In the genomic region with DNA sequence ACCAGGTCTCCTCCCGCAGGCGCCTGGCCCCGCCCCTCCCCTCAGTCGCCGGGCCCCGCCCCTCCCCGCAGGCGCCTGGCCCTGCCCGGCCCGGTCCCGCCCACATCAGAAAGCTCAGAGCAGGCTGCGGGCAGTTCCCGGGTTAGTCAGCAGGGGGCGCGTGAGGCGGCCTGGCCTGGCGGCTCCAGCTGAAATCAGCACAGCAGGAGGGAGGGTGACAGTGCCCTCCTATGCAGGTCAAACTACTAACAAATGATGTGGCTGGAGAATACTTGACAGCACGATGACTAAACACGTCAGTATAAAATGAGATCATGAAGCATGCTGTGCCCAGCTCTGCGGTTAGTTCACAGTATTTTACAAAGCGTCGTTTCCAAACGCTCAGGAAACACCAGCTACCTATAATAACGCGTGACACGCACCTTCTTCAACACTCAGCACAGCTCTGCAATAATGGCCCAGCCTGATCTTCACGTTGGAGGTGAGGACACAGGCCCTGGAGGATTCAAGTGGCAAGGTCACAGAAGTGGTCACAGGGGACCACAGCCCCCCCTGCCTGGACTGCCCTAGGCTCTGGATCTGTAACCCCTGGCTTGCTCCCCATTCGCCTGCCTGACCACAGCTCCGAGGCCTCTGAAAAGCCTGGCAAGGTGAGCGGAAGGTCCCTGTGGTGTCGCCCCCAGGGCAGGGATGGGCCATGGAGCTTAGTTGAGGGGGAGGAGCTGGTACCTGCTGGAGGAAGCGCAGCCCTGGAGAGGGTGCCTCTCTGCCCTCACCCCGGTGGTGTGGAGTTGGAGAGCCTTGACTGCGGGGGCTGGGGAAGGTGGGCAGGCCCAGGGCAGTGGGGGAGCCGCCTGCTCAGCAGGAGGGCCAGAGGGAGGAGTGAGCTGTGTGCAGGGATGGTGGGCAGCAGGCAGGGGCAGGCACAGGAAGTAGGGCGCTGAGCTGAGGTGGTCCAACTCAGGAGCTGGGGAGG, we compare ENCODE assay signal across 1 cellular context.
TF ChIP-seq lines count a peak whose summit lies in the region.

No MANE protein-coding gene starts in this region.

TF ChIP-seq in HepG2, 621 proteins besides CTCF, POLR2A, EP300 and RAD21 (continued from another document):
- TF ChIP-seq, protein P1, sequence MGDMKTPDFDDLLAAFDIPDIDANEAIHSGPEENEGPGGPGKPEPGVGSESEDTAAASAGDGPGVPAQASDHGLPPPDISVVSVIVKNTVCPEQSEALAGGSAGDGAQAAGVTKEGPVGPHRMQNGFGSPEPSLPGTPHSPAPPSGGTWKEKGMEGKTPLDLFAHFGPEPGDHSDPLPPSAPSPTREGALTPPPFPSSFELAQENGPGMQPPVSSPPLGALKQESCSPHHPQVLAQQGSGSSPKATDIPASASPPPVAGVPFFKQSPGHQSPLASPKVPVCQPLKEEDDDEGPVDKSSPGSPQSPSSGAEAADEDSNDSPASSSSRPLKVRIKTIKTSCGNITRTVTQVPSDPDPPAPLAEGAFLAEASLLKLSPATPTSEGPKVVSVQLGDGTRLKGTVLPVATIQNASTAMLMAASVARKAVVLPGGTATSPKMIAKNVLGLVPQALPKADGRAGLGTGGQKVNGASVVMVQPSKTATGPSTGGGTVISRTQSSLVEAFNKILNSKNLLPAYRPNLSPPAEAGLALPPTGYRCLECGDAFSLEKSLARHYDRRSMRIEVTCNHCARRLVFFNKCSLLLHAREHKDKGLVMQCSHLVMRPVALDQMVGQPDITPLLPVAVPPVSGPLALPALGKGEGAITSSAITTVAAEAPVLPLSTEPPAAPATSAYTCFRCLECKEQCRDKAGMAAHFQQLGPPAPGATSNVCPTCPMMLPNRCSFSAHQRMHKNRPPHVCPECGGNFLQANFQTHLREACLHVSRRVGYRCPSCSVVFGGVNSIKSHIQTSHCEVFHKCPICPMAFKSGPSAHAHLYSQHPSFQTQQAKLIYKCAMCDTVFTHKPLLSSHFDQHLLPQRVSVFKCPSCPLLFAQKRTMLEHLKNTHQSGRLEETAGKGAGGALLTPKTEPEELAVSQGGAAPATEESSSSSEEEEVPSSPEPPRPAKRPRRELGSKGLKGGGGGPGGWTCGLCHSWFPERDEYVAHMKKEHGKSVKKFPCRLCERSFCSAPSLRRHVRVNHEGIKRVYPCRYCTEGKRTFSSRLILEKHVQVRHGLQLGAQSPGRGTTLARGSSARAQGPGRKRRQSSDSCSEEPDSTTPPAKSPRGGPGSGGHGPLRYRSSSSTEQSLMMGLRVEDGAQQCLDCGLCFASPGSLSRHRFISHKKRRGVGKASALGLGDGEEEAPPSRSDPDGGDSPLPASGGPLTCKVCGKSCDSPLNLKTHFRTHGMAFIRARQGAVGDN (CRISPR knock-in tag; IDR thresholded peaks at IDR 0.05), result peak; percentile 44; the same call in 1 of the 2 replicates
- TF ChIP-seq ZBTB21 (CRISPR knock-in tag; IDR thresholded peaks at IDR 0.05), result peak; percentile 54; the same call in 1 of the 2 replicates
- no peak for TF ChIP-seq GTF2F1 (IDR thresholded peaks at IDR 0.05; ENCODE audit: low read length)
- TF ChIP-seq XRCC5 (optimal IDR thresholded peaks at IDR 0.05; ENCODE audit: low read length), result peak; percentile 52
- TF ChIP-seq SP1 (IDR thresholded peaks at IDR 0.05), result no peak
- TF ChIP-seq SP1 (CRISPR knock-in tag; IDR thresholded peaks at IDR 0.05), result peak; percentile 40; the same call in 1 of the 2 replicates
- peak in 1 of 2 experiments; percentile 54; a peak in 1 of 4 replicates for TF ChIP-seq HMGXB4 (CRISPR knock-in tag; IDR thresholded peaks at IDR 0.05; ENCODE audit: borderline replicate concordance in 1 of 2, low read depth in 1 of 2)
- TF ChIP-seq STAG1 (CRISPR knock-in tag; IDR thresholded peaks at IDR 0.05), result peak; percentile 65
- TF ChIP-seq IKZF5 (CRISPR knock-in tag; IDR thresholded peaks at IDR 0.05), result no peak
- TF ChIP-seq, protein P2, sequence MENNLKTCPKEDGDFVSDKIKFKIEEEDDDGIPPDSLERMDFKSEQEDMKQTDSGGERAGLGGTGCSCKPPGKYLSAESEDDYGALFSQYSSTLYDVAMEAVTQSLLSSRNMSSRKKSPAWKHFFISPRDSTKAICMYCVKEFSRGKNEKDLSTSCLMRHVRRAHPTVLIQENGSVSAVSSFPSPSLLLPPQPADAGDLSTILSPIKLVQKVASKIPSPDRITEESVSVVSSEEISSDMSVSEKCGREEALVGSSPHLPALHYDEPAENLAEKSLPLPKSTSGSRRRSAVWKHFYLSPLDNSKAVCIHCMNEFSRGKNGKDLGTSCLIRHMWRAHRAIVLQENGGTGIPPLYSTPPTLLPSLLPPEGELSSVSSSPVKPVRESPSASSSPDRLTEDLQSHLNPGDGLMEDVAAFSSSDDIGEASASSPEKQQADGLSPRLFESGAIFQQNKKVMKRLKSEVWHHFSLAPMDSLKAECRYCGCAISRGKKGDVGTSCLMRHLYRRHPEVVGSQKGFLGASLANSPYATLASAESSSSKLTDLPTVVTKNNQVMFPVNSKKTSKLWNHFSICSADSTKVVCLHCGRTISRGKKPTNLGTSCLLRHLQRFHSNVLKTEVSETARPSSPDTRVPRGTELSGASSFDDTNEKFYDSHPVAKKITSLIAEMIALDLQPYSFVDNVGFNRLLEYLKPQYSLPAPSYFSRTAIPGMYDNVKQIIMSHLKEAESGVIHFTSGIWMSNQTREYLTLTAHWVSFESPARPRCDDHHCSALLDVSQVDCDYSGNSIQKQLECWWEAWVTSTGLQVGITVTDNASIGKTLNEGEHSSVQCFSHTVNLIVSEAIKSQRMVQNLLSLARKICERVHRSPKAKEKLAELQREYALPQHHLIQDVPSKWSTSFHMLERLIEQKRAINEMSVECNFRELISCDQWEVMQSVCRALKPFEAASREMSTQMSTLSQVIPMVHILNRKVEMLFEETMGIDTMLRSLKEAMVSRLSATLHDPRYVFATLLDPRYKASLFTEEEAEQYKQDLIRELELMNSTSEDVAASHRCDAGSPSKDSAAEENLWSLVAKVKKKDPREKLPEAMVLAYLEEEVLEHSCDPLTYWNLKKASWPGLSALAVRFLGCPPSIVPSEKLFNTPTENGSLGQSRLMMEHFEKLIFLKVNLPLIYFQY (CRISPR knock-in tag; IDR thresholded peaks at IDR 0.05; ENCODE audit: borderline replicate concordance), result peak; percentile 91; the same call in 1 of the 2 replicates
